ENCODE assay signal across 9 cellular contexts in genomic region chr15:72365844-72366243, GRCh38. TPM values are rescaled to one million over a fixed set of nuclear protein-coding genes. Genes with fewer than 3 reads are reported as not detected.
DNase-seq lines count a peak whose midpoint lies in the region; ATAC-seq and TF ChIP-seq lines count a peak whose summit lies in the region.
"Had no signal": no experiment of that assay in that cellular context is flagged by ENCODE, and none has a peak within 500 bp of the region (broad histone marks: within the 10 kb centered on the region; RNA-seq: fewer than 3 reads in every experiment).

No MANE protein-coding gene starts in this region.

- DNase-seq in NOMO-1 treated with DMSO at 0.1 percent for 48 hours (lab: John Stamatoyannopoulos, UW; ENCODE audit: unreplicated experiment) = peak; percentile 91
- no peak for DNase-seq in naive B cell
- DNase-seq in WTC11 (ENCODE audit: low spot score) = no peak
- DNase-seq in activated CD8-positive, alpha-beta memory T cell treated with anti-CD3 and anti-CD28 coated beads, Interleukin-2, amount 50 U/mL, for 4 hours = no peak
- no peak for DNase-seq in posterior cingulate gyrus
- DNase-seq in NCI-H1092 treated with DMSO at 0.1 percent for 48 hours (lab: John Stamatoyannopoulos, UW) = no peak

- peaks cover 0 to 8% (median 0%) of the 10 kb centered on the region in 7 donors for H3K9me3 Mint-ChIP-seq in naive B cell
- H3K9me3 Mint-ChIP-seq in WTC11 = no peaks in the 10 kb centered on the region

- no peaks in the 10 kb centered on the region for H3K27me3 Mint-ChIP-seq in naive B cell
- no peaks in the 10 kb centered on the region for H3K27me3 Mint-ChIP-seq in WTC11 (ENCODE audit: low read depth)

- peak overlapping the region in 4 of 6 donors; percentile 5 to 83 (median 36) for H3K27ac Mint-ChIP-seq in naive B cell
- H3K27ac Mint-ChIP-seq in WTC11 = no peak overlapping the region

- peaks cover 42 to 56% (median 53%) of the 10 kb centered on the region in 3 donors for H3K4me1 Mint-ChIP-seq in naive B cell
- H3K4me1 Mint-ChIP-seq in WTC11 = no peaks in the 10 kb centered on the region

- no peak for TF ChIP-seq CTCF in WTC11 (IDR thresholded peaks at IDR 0.05)

- H3K4me3 Mint-ChIP-seq in naive B cell (peak overlapping the region in 5 of 8 donors; percentile 0 to 82 (median 30)), WTC11 (no peak overlapping the region)

- intact Hi-C loops in posterior cingulate gyrus (cut with DNase I) = no loop called here

- CTCF ChIA-PET in WTC11 (lab: Charles Lee) = no interaction called here

- ATAC-seq in GM18870 (IDR thresholded peaks at IDR 0.05; ENCODE audit: unreplicated experiment) = peak; percentile 94
- peak; percentile 78 for ATAC-seq in HG02642 (IDR thresholded peaks at IDR 0.05; ENCODE audit: poor library complexity, unreplicated experiment)
- peak; percentile 52 to 61 for ATAC-seq in naive B cell (ENCODE audit: low read depth in 2 of 2)
- no peak for ATAC-seq in WTC11

- POLR2A ChIA-PET in WTC11 (lab: Charles Lee) = no interaction called here

- peaks cover 8 to 26% of the 10 kb centered on the region in 2 donors for H3K36me3 Mint-ChIP-seq in naive B cell
- no peaks in the 10 kb centered on the region for H3K36me3 Mint-ChIP-seq in WTC11

TF ChIP-seq in WTC11, 78 proteins besides CTCF, POLR2A, EP300 and RAD21:
- TF ChIP-seq CREB1 (CRISPR knock-in tag; IDR thresholded peaks at IDR 0.05) (no peak), ESRRA (CRISPR knock-in tag; IDR thresholded peaks at IDR 0.05; ENCODE audit: borderline replicate concordance) (no peak)

RNA-seq across cellular contexts. Expression of gene HEXA, which starts 10.0 kb away (rescaled TPM):
- polyA plus RNA-seq in naive B cell (ENCODE audit: low read depth in 6 of 6) = 100 to 1,000 TPM; 106 to 172 (median 134) TPM
- 48.1 to 50.2 TPM (median 49.7 TPM) in 3 replicates for total RNA-seq in WTC11 (2021)

RNA-seq across cellular contexts. Expression of gene TMEM202, which starts 32.3 kb away (rescaled TPM):
- polyA plus RNA-seq in naive B cell (ENCODE audit: low read depth in 6 of 6) = not detected
- total RNA-seq in WTC11 (2021) = not detected in 3 replicates
- total RNA-seq: hepatocyte had no signal
- polyA plus RNA-seq: hepatocyte had no signal

RNA-seq across cellular contexts. Expression of gene CELF6, which starts 45.9 kb away (rescaled TPM):
- polyA plus RNA-seq in naive B cell (ENCODE audit: low read depth in 6 of 6) = under 1 TPM in 2 of 6 donors, not detected in 4; 0.20 to 0.21 TPM
- not detected in 3 replicates for total RNA-seq in WTC11 (2021)
